9 cellular contexts compared by ENCODE assay signal in the genomic region with DNA sequence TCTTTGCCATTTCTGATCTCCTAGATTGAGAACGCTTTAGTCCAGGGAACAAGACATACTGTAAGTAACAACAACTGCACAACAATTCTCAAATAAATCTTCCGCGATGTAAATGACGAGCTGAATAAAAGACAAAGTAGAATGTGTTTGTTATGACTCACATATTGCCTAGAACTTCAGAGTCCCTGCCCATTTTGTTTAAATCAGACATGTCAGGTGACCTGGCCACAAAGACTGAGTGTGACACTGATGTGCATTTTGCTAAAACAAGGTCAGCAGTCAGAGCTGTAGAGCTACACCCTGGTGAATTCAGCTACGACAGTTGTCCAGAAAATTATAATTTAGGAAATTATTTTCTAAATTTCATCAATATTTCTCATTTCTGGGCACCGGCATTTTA.
DNase-seq lines count a peak whose midpoint lies in the region; ATAC-seq lines count a peak whose summit lies in the region.
"Had no signal": no experiment of that assay in that cellular context is flagged by ENCODE, and none has a peak within 500 bp of the region (broad histone marks: within the 10 kb centered on the region; RNA-seq: fewer than 3 reads in every experiment).

No MANE protein-coding gene starts in this region.

- DNase-seq in A172 (ENCODE audit: low spot score), result peak; percentile 73
- DNase-seq in H4 (ENCODE audit: low spot score), result peak; percentile 40
- peak; percentile 7 to 18 for DNase-seq in activated CD4-positive, alpha-beta T cell treated with anti-CD3 and anti-CD28 coated beads, Interleukin-2, amount 50 U/mL, for 4 hours
- DNase-seq in iris pigment epithelial cell (ENCODE audit: low read depth), result peak; percentile 66
- no peak for DNase-seq in medulla oblongata (ENCODE audit: extremely low spot score)
- no peak for DNase-seq in AG08395 (ENCODE audit: low spot score)
- DNase-seq: MM.1S had no signal

- no peak for ATAC-seq in GM21576 (IDR thresholded peaks at IDR 0.05; ENCODE audit: unreplicated experiment)
- no peak for ATAC-seq in GM19452 (IDR thresholded peaks at IDR 0.05; ENCODE audit: unreplicated experiment)

Comparison
In these comparisons a context has a peak if more than half of its experiments do, and no peak if none do; other contexts are left out.
1. DNase-seq: peak in A172 (single experiment), H4 (single experiment), activated CD4-positive, alpha-beta T cell treated with anti-CD3 and anti-CD28 coated beads, Interleukin-2, amount 50 U/mL, for 4 hours (2 of 2) and iris pigment epithelial cell (single experiment); none in medulla oblongata (single experiment) and AG08395 (single experiment).